Comparison of ENCODE assay signal across 21 cellular contexts in the genomic region with DNA sequence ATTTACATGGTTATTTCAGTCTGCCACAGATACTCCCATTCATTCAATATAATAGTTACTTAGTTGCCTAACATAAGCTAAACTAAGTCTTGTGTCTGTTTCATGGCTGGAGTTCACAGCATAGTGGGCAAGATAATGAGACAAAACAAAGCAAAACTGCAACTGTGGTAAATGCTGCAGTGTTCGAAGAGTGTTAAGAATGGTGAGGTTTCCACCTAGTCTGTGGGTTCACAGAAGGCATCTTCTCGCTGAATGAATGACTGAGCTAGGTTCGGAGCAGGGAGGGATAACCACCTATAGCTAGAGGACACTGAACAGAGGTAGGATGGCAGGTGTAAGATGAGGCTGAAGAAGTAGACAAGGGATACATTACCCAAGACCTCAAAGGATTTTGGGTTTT.
"Had no signal": no experiment of that assay in that cellular context is flagged by ENCODE, and none has a peak within 500 bp of the region (broad histone marks: within the 10 kb centered on the region; RNA-seq: fewer than 3 reads in every experiment).

No MANE protein-coding gene starts in this region.

- H3K9me3 Mint-ChIP-seq: nephron; stimulated activated naive CD8-positive, alpha-beta T cell treated with anti-CD3 and anti-CD28 coated beads, Interleukin-15, amount 100 ng/mL, for 72 hours; T-cell had no signal

- FAIRE-seq: endometrium, pancreas had no signal

- H3K4me3 ChIP-seq: cardiac muscle cell, pancreas, upper lobe of left lung had no signal

- H3K27ac ChIP-seq: cardiac muscle cell, neutrophil, pancreas, upper lobe of left lung, VCaP had no signal

- H3K27me3 ChIP-seq: cardiac muscle cell, neutrophil, pancreas, upper lobe of left lung had no signal

- H3K4me3 Mint-ChIP-seq: activated CD4-positive, alpha-beta T cell treated with anti-CD3 and anti-CD28 coated beads, Interleukin-2, amount 10 ng/mL, durations not matched to agents 7 days and 5 days; activated CD8-positive, alpha-beta memory T cell treated with anti-CD3 and anti-CD28 coated beads, Interleukin-2, amount 10 ng/mL, durations not matched to agents 7 days and 5 days; activated CD8-positive, alpha-beta T cell treated with anti-CD3 and anti-CD28 coated beads for 36 hours; activated naive CD4-positive, alpha-beta T cell treated with anti-CD3 and anti-CD28 coated beads, Interleukin-2, amount 10 ng/mL, durations not matched to agents 7 days and 5 days; nephron; stimulated activated naive CD8-positive, alpha-beta T cell treated with anti-CD3 and anti-CD28 coated beads, Interleukin-15, amount 100 ng/mL, for 72 hours; T-cell; T-helper 2 cell treated with Interferon-gamma antibody and Interleukin-4, amounts not matched to agents 5 μg/mL and 100 μg/mL, for 36 hours had no signal

- H3K36me3 ChIP-seq: cardiac muscle cell, pancreas, upper lobe of left lung had no signal

- H3K9me3 ChIP-seq: neutrophil, pancreas, upper lobe of left lung had no signal

- DNase-seq: activated CD4-positive, alpha-beta T cell treated with anti-CD3 and anti-CD28 coated beads, Interleukin-2, amount 10 ng/mL, durations not matched to agents 7 days and 5 days; activated CD8-positive, alpha-beta memory T cell treated with anti-CD3 and anti-CD28 coated beads, Interleukin-2, amount 10 ng/mL, durations not matched to agents 7 days and 5 days; activated CD8-positive, alpha-beta T cell treated with anti-CD3 and anti-CD28 coated beads for 36 hours; activated effector memory CD4-positive, alpha-beta T cell treated with anti-CD3 and anti-CD28 coated beads, Interleukin-2, amount 50 U/mL, for 16 hours; activated naive CD4-positive, alpha-beta T cell treated with anti-CD3 and anti-CD28 coated beads, Interleukin-2, amount 10 ng/mL, durations not matched to agents 7 days and 5 days; activated T-cell treated with anti-CD3 and anti-CD28 coated beads for 4 hours; amygdala; left ventricle myocardium superior; midbrain; pancreas; right cardiac atrium; stimulated activated CD4-positive, alpha-beta T cell treated with anti-CD3 and anti-CD28 coated beads, Interleukin-4, amount 100 ng/mL, for 4 hours; stimulated activated naive CD8-positive, alpha-beta T cell treated with anti-CD3 and anti-CD28 coated beads, Interleukin-15, amount 100 ng/mL, for 72 hours; T-cell; upper lobe of left lung had no signal

- H3K27ac Mint-ChIP-seq: activated CD4-positive, alpha-beta T cell treated with anti-CD3 and anti-CD28 coated beads, Interleukin-2, amount 10 ng/mL, durations not matched to agents 7 days and 5 days; activated CD8-positive, alpha-beta memory T cell treated with anti-CD3 and anti-CD28 coated beads, Interleukin-2, amount 10 ng/mL, durations not matched to agents 7 days and 5 days; activated CD8-positive, alpha-beta T cell treated with anti-CD3 and anti-CD28 coated beads for 36 hours; activated naive CD4-positive, alpha-beta T cell treated with anti-CD3 and anti-CD28 coated beads, Interleukin-2, amount 10 ng/mL, durations not matched to agents 7 days and 5 days; nephron; stimulated activated naive CD8-positive, alpha-beta T cell treated with anti-CD3 and anti-CD28 coated beads, Interleukin-15, amount 100 ng/mL, for 72 hours; T-cell; T-helper 2 cell treated with Interferon-gamma antibody and Interleukin-4, amounts not matched to agents 5 μg/mL and 100 μg/mL, for 36 hours had no signal

- H3K27me3 Mint-ChIP-seq: activated CD4-positive, alpha-beta T cell treated with anti-CD3 and anti-CD28 coated beads, Interleukin-2, amount 10 ng/mL, durations not matched to agents 7 days and 5 days; activated CD8-positive, alpha-beta memory T cell treated with anti-CD3 and anti-CD28 coated beads, Interleukin-2, amount 10 ng/mL, durations not matched to agents 7 days and 5 days; activated CD8-positive, alpha-beta T cell treated with anti-CD3 and anti-CD28 coated beads for 36 hours; activated naive CD4-positive, alpha-beta T cell treated with anti-CD3 and anti-CD28 coated beads, Interleukin-2, amount 10 ng/mL, durations not matched to agents 7 days and 5 days; stimulated activated naive CD8-positive, alpha-beta T cell treated with anti-CD3 and anti-CD28 coated beads, Interleukin-15, amount 100 ng/mL, for 72 hours; T-cell had no signal
